27 cellular contexts compared by ENCODE assay signal in genomic region chr11:96869207-96869606, GRCh38.
DNase-seq lines count a peak whose midpoint lies in the region; TF ChIP-seq lines count a peak whose summit lies in the region.
"Had no signal": no experiment of that assay in that cellular context is flagged by ENCODE, and none has a peak within 500 bp of the region (broad histone marks: within the 10 kb centered on the region; RNA-seq: fewer than 3 reads in every experiment).

No MANE protein-coding gene starts in this region.

- H2BK15ac ChIP-seq in mesenchymal stem cell (ENCODE audit: low read depth, poor library complexity, severe bottlenecking) = no peak overlapping the region

- no peak overlapping the region for H4K8ac ChIP-seq in mesenchymal stem cell (ENCODE audit: low read length)

- H3K14ac ChIP-seq in mesenchymal stem cell (ENCODE audit: low read length in 2 of 2) = no peak overlapping the region

- no peak overlapping the region for H4K91ac ChIP-seq in mesenchymal stem cell (ENCODE audit: low read length)

- H3K27ac ChIP-seq in fibroblast of lung (ENCODE audit: insufficient read depth, low read length) = no peak overlapping the region
- no peak overlapping the region for H3K27ac ChIP-seq in mesenchymal stem cell (ENCODE audit: low read length, poor library complexity, severe bottlenecking)
- H3K27ac ChIP-seq: A549, cardiac muscle cell, gastroesophageal sphincter, pancreas, SJSA1, stomach, upper lobe of left lung had no signal

- no peaks in the 10 kb centered on the region for H3K79me2 ChIP-seq in fibroblast of lung (ENCODE audit: control insufficient read depth, insufficient read depth, low read length)

- no peak overlapping the region for H2BK120ac ChIP-seq in mesenchymal stem cell (ENCODE audit: low read depth, low read length)

- H2BK5ac ChIP-seq in mesenchymal stem cell (ENCODE audit: low read depth, low read length, poor library complexity, severe bottlenecking) = no peak overlapping the region

- no peak overlapping the region for H2AFZ ChIP-seq in fibroblast of lung (ENCODE audit: low read length)
- no peak overlapping the region for H2AFZ ChIP-seq in mesenchymal stem cell (ENCODE audit: low read depth, low read length)

- no peak overlapping the region for H3K4me3 ChIP-seq in AG10803 (ENCODE audit: low read length)
- no peak overlapping the region for H3K4me3 ChIP-seq in fibroblast of lung (replicated peaks in 1 of 4; ENCODE audit: control extremely low read depth in 1 of 4, insufficient read depth in 1 of 4, low read depth in 3 of 4, low read length in 4 of 4)
- H3K4me3 ChIP-seq in mesenchymal stem cell (ENCODE audit: insufficient read depth in 1 of 2, low read depth in 1 of 2, low read length in 2 of 2) = no peak overlapping the region
- H3K4me3 ChIP-seq: A549, cardiac muscle cell, gastroesophageal sphincter, GM12878, pancreas, SJSA1, stomach, upper lobe of left lung had no signal

- no peak overlapping the region for H3K9ac ChIP-seq in fibroblast of lung (ENCODE audit: insufficient read depth, low read length)
- H3K9ac ChIP-seq in mesenchymal stem cell (ENCODE audit: low read length) = peak overlapping the region; percentile 35

- H3K27me3 ChIP-seq in fibroblast of lung (ENCODE audit: control insufficient read depth, insufficient read depth, low read length) = no peaks in the 10 kb centered on the region
- H3K27me3 ChIP-seq in mesenchymal stem cell (ENCODE audit: control insufficient read depth in 1 of 2, insufficient read depth in 1 of 2, low read length in 2 of 2) = no peaks in the 10 kb centered on the region
- H3K27me3 ChIP-seq: cardiac muscle cell, gastroesophageal sphincter, pancreas, SJSA1, stomach, upper lobe of left lung had no signal

- H3K4ac ChIP-seq in mesenchymal stem cell (ENCODE audit: low read depth in 1 of 2, low read length in 2 of 2) = no peak overlapping the region

- H3K4me1 ChIP-seq in fibroblast of lung (ENCODE audit: control insufficient read depth, extremely low read depth, insufficient read depth, low read length) (no peaks in the 10 kb centered on the region), mesenchymal stem cell (ENCODE audit: control insufficient read depth, insufficient read depth, low read depth, low read length) (no peaks in the 10 kb centered on the region)
- H3K4me1 ChIP-seq: A549, gastroesophageal sphincter, pancreas, SJSA1, stomach, upper lobe of left lung had no signal

- H2AK5ac ChIP-seq in mesenchymal stem cell (ENCODE audit: low read length, severe bottlenecking) = no peak overlapping the region

- H2BK12ac ChIP-seq in mesenchymal stem cell (ENCODE audit: low read length in 2 of 2) = no peak overlapping the region

- H3K9me3 ChIP-seq in fibroblast of lung (ENCODE audit: control insufficient read depth, insufficient read depth, low read depth, low read length) (no peaks in the 10 kb centered on the region), mesenchymal stem cell (ENCODE audit: control insufficient read depth, low read length) (no peaks in the 10 kb centered on the region)
- H3K9me3 ChIP-seq: A549, gastroesophageal sphincter, pancreas, SJSA1, stomach, upper lobe of left lung had no signal

- TF ChIP-seq CTCF in AG10803 (conservative IDR thresholded peaks at IDR 0.05; ENCODE audit: low read length) (no peak), fibroblast of lung (conservative IDR thresholded peaks at IDR 0.05 in 1 of 2, IDR thresholded peaks at IDR 0.05 in 1 of 2; ENCODE audit: low read depth in 1 of 2, low read length in 2 of 2) (no peak)

- H3K23ac ChIP-seq in mesenchymal stem cell (ENCODE audit: low read length in 2 of 2) = no peak overlapping the region

- H3K18ac ChIP-seq in mesenchymal stem cell (ENCODE audit: low read depth in 1 of 2, low read length in 2 of 2) = no peak overlapping the region

- DNase-seq in AG10803 (ENCODE audit: low read depth) (peak; percentile 2), NCI-H446 (lab: John Stamatoyannopoulos, UW) (peak; percentile 8 to 60), fibroblast of lung (ENCODE audit: low read depth in 2 of 2) (peak; percentile 2 to 66), mesenchymal stem cell (no peak), midbrain (lab: John Stamatoyannopoulos, UW) (no peak), T1000 (lab: John Stamatoyannopoulos, UW) (no peak)
- DNase-seq in activated T-cell treated with anti-CD3 and anti-CD28 coated beads, Interleukin-2, amount 50 U/mL, for 48 hours = no peak
- DNase-seq in stimulated activated CD4-positive, alpha-beta T cell treated with anti-CD3 and anti-CD28 coated beads, Interleukin-1b, Interleukin-23, amount 100 ng/mL, for 48 hours = no peak
- DNase-seq: activated B cell treated with CpG ODN at 0.5 μM for 24 hours; activated CD4-positive, alpha-beta memory T cell treated with anti-CD3 and anti-CD28 coated beads for 36 hours; activated T-cell treated with anti-CD3 and anti-CD28 coated beads, Interleukin-2, amount 50 U/mL, for 1 hour; C1 segment of cervical spinal cord; dermis blood vessel endothelial cell; natural killer cell; NCI-H1417; NCI-H69; pancreas; small intestine; stimulated activated CD4-positive, alpha-beta T cell treated with anti-CD3 and anti-CD28 coated beads, Interleukin-4, amount 100 ng/mL, for 1 hour; stomach; T-helper 2 cell; upper lobe of left lung had no signal

- no peaks in the 10 kb centered on the region for H4K20me1 ChIP-seq in fibroblast of lung (ENCODE audit: control insufficient read depth, extremely low read depth, insufficient read depth, low read length)

- H3K36me3 ChIP-seq in fibroblast of lung (ENCODE audit: control insufficient read depth, insufficient read depth, low read length) (no peaks in the 10 kb centered on the region), mesenchymal stem cell (ENCODE audit: control insufficient read depth in 1 of 2, insufficient read depth in 2 of 2, low read depth in 1 of 2, low read length in 2 of 2) (no peaks in the 10 kb centered on the region)
- H3K36me3 ChIP-seq: cardiac muscle cell, gastroesophageal sphincter, pancreas, SJSA1, stomach, upper lobe of left lung had no signal

- H3K79me1 ChIP-seq in mesenchymal stem cell (replicated peaks; ENCODE audit: low read length, poor library complexity, severe bottlenecking) = no peaks in the 10 kb centered on the region

- no peak overlapping the region for H3K4me2 ChIP-seq in fibroblast of lung (ENCODE audit: extremely low read depth, insufficient read depth, low read length)
- no peak overlapping the region for H3K4me2 ChIP-seq in mesenchymal stem cell (ENCODE audit: low read length, poor library complexity, severe bottlenecking)
- H3K4me2 ChIP-seq: A549 had no signal

Comparison
In these comparisons a context has a peak if more than half of its experiments do, and no peak if none do; other contexts are left out.
1. DNase-seq: peak in AG10803 (single experiment), NCI-H446 (2 of 2) and fibroblast of lung (2 of 2); none in mesenchymal stem cell (single experiment), activated T-cell treated with anti-CD3 and anti-CD28 coated beads, Interleukin-2, amount 50 U/mL, for 48 hours (0 of 2), midbrain (single experiment), stimulated activated CD4-positive, alpha-beta T cell treated with anti-CD3 and anti-CD28 coated beads, Interleukin-1b, Interleukin-23, amount 100 ng/mL, for 48 hours (single experiment) and T1000 (single experiment).